In the genomic region with DNA sequence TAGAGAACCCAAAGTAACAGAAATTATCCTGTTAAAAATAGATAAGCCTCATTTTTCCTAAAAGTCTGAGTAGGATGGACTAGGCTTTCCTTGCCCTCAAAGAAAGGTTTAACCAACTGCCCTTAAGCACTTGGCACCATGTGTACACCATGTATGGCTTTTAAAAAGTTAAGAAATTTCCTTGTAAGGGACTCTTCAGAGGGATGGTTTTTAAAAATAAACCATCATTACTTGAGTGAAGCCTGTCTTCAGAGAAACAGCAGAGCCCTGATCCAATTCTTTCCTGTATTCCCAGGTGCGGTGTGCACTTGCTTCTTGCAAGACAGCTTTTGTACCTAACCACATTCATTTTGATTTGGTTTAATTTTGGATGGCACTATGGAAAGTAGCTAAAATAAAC, we compare ENCODE assay signal across 8 cellular contexts. TPM values are rescaled to one million over a fixed set of nuclear protein-coding genes. Genes with fewer than 3 reads are reported as not detected.
A peak's percentile ranks its signal among the peaks of the same experiment; 100 is the strongest.
DNase-seq lines count a peak whose midpoint lies in the region; ATAC-seq and TF ChIP-seq lines count a peak whose summit lies in the region.

No MANE protein-coding gene starts in this region.

- H3K9me3 ChIP-seq in heart right ventricle, result peaks cover 0 to 42% (median 29%) of the 10 kb centered on the region in 11 donors
- peaks cover 11% of the 10 kb centered on the region for H3K9me3 ChIP-seq in lower lobe of right lung
- H3K9me3 ChIP-seq in aorta (ENCODE audit: control insufficient read depth, low read length), result peaks cover 4% of the 10 kb centered on the region

- H3K4me3 Mint-ChIP-seq in activated naive CD8-positive, alpha-beta T cell, result peak overlapping the region; percentile 91

- H3K4me1 ChIP-seq in heart right ventricle, result peaks cover 0 to 41% (median 24%) of the 10 kb centered on the region in 9 donors
- peaks cover 10% of the 10 kb centered on the region for H3K4me1 ChIP-seq in lower lobe of right lung
- H3K4me1 ChIP-seq in aorta (ENCODE audit: control insufficient read depth in 1 of 2, insufficient read depth in 2 of 2, low read length in 2 of 2), result peaks cover 0 to 3% of the 10 kb centered on the region in 2 donors

- intact Hi-C loops in heart right ventricle (cut with DNase I), result loop anchor here in 8 of 10 donors (5.0 to 10.0 kb wide), 10 partner anchors 37 to 269 kb away; partner anchors contain the start of gene NAB1 (in 3 of the 8)
- intact Hi-C loops in Right ventricle myocardium inferior (cut with DNase I), result no loop called here
- intact Hi-C loops in lower lobe of right lung (cut with DNase I), result no loop called here
- intact Hi-C loops in aorta (cut with DNase I), result loop anchor here in 1 of 2 donors (2.0 kb wide), 1 partner anchor 113 kb away; the partner anchor contains the start of gene NAB1

- H3K4me3 ChIP-seq in heart right ventricle (peak overlapping the region in 9 of 10 donors; percentile 61 to 88 (median 76)), lower lobe of right lung (peak overlapping the region; percentile 82), aorta (ENCODE audit: low read length in 2 of 2) (peak overlapping the region in 1 of 2 donors; percentile 7)

- DNase-seq in heart right ventricle, result no peak
- DNase-seq in Right ventricle myocardium inferior (ENCODE audit: missing footprints), result no peak
- DNase-seq in lower lobe of right lung, result no peak
- DNase-seq in aorta, result no peak
- no peak for DNase-seq in activated CD4-positive, CD25-positive, alpha-beta regulatory T cell (lab: John Stamatoyannopoulos, UW)

- peak overlapping the region; percentile 74 for H3K27ac Mint-ChIP-seq in activated naive CD8-positive, alpha-beta T cell

- no peaks in the 10 kb centered on the region for H3K27me3 Mint-ChIP-seq in activated naive CD8-positive, alpha-beta T cell

- H3K36me3 Mint-ChIP-seq in activated naive CD8-positive, alpha-beta T cell, result peaks cover 26% of the 10 kb centered on the region

- H3K36me3 ChIP-seq in heart right ventricle (no peaks in the 10 kb centered on the region), lower lobe of right lung (no peaks in the 10 kb centered on the region), aorta (ENCODE audit: control insufficient read depth in 1 of 2, insufficient read depth in 2 of 2, low read length in 1 of 2) (no peaks in the 10 kb centered on the region)

- H3K27ac ChIP-seq in heart right ventricle (peak overlapping the region in 9 of 10 donors; percentile 95 to 99 (median 98)), lower lobe of right lung (peak overlapping the region; percentile 97), aorta (ENCODE audit: low read depth in 1 of 2, low read length in 2 of 2) (no peak overlapping the region)

- H3K9me3 Mint-ChIP-seq in activated naive CD8-positive, alpha-beta T cell (ENCODE audit: low read depth), result peaks cover 13% of the 10 kb centered on the region

- ATAC-seq in heart right ventricle (no peak), Right ventricle myocardium inferior (no peak), lower lobe of right lung (no peak), aorta (ENCODE audit: low FRiP score) (peak; percentile 17), GM21447 (IDR thresholded peaks at IDR 0.05; ENCODE audit: unreplicated experiment) (no peak), HG03469 (IDR thresholded peaks at IDR 0.05; ENCODE audit: unreplicated experiment) (no peak)

- no peaks in the 10 kb centered on the region for H3K27me3 ChIP-seq in heart right ventricle
- H3K27me3 ChIP-seq in lower lobe of right lung (ENCODE audit: low read depth), result no peaks in the 10 kb centered on the region
- H3K27me3 ChIP-seq in aorta (ENCODE audit: control insufficient read depth in 1 of 2, insufficient read depth in 2 of 2, low read length in 1 of 2), result no peaks in the 10 kb centered on the region

- TF ChIP-seq CTCF in heart right ventricle (IDR thresholded peaks at IDR 0.05) (no peak), lower lobe of right lung (IDR thresholded peaks at IDR 0.05) (no peak)

- H3K4me1 Mint-ChIP-seq in activated naive CD8-positive, alpha-beta T cell (ENCODE audit: low read depth), result peaks cover 49% of the 10 kb centered on the region

- WGBS in heart right ventricle, 2 donors, result 38 to 41% methylated on average over 1 of the region's 1 CpG
- WGBS in aorta, 2 donors, result 38 to 39% methylated on average over 1 of the region's 1 CpG

RNA-seq across cellular contexts. Expression of gene NEMP2, which starts 1.1 kb away (rescaled TPM):
- total RNA-seq in heart right ventricle (1 to 10 TPM; 2.0 to 4.7 (median 2.7) TPM), Right ventricle myocardium inferior (3.5 TPM), lower lobe of right lung (9.5 TPM), aorta (1 to 10 TPM; 8.0 to 8.6 TPM)
- polyA plus RNA-seq in heart right ventricle (under 1 TPM; 0.51 to 0.75 TPM), aorta (1 to 10 TPM in 1 of 2 donors, under 1 TPM in 1; 0.88 to 3.1 TPM)

Comparison
In these comparisons a context has a peak if more than half of its experiments do, and no peak if none do; other contexts are left out.
1. intact Hi-C loops: an anchor here in heart right ventricle (5.0 to 10.0 kb wide); none called in Right ventricle myocardium inferior and lower lobe of right lung.
2. H3K27ac ChIP-seq: peak in heart right ventricle (9 of 10) and lower lobe of right lung (single experiment); none in aorta (0 of 2).